30 cellular contexts compared by ENCODE assay signal in genomic region chr4:5984843-5985242, GRCh38. TPM values are rescaled to one million over a fixed set of nuclear protein-coding genes. Genes with fewer than 3 reads are reported as not detected.
"Had no signal": no experiment of that assay in that cellular context is flagged by ENCODE, and none has a peak within 500 bp of the region (broad histone marks: within the 10 kb centered on the region; RNA-seq: fewer than 3 reads in every experiment).

No MANE protein-coding gene starts in this region.

- H3K4me1 Mint-ChIP-seq: natural killer cell; neural progenitor cell; stimulated activated effector memory CD8-positive, alpha-beta T cell treated with anti-CD3 and anti-CD28 coated beads, Interleukin-12 subunit alpha, Interleukin-12 subunit beta, amount 100 ng/mL, for 72 hours had no signal

- H3K4me1 ChIP-seq: neural progenitor cell, parathyroid adenoma, psoas muscle, stomach, thyroid gland, upper lobe of left lung, uterus had no signal

- H3K4me3 Mint-ChIP-seq: naive thymus-derived CD4-positive, alpha-beta T cell; natural killer cell; nephron; neural progenitor cell; stimulated activated effector memory CD8-positive, alpha-beta T cell treated with anti-CD3 and anti-CD28 coated beads, Interleukin-12 subunit alpha, Interleukin-12 subunit beta, amount 100 ng/mL, for 72 hours; stimulated activated naive B cell treated with anti-CD40 and anti-IgM and Interleukin-4, amounts not matched to agents 10 μg/mL and 1 μg/mL and 100 μg/mL, for 72 hours; stimulated activated naive CD8-positive, alpha-beta T cell treated with anti-CD3 and anti-CD28 coated beads, Interleukin-15, Interleukin-2, amounts not matched to agents 100 ng/mL and 50 ng/mL, for 24 hours had no signal

- H3K4me3 ChIP-seq: neural progenitor cell, ovary, psoas muscle, skin epidermis, stomach, thoracic aorta, thyroid gland, tibial nerve, upper lobe of left lung, uterus had no signal

- H3K27me3 ChIP-seq: neural progenitor cell, ovary, thyroid gland, upper lobe of left lung, uterus had no signal

- H3K79me2 ChIP-seq: parathyroid adenoma had no signal

- H3K9me3 ChIP-seq: ovary, thyroid gland, uterus had no signal

- ATAC-seq: naive thymus-derived CD4-positive, alpha-beta T cell; natural killer cell; psoas muscle; right cardiac atrium; sciatic nerve; stimulated activated effector memory CD8-positive, alpha-beta T cell treated with anti-CD3 and anti-CD28 coated beads, Interleukin-12 subunit alpha, Interleukin-12 subunit beta, amount 100 ng/mL, for 72 hours; stimulated activated naive B cell treated with anti-CD40 and anti-IgM and Interleukin-4, amounts not matched to agents 10 μg/mL and 1 μg/mL and 100 μg/mL, for 72 hours had no signal

- H3K36me3 ChIP-seq: neural progenitor cell, ovary, stomach, thoracic aorta, thyroid gland, tibial nerve, upper lobe of left lung, uterus had no signal

- DNase-seq: naive thymus-derived CD4-positive, alpha-beta T cell; natural killer cell; occipital lobe; ovary; posterior cingulate gyrus; psoas muscle; right cardiac atrium; stimulated activated CD4-positive, alpha-beta T cell treated with anti-CD3 and anti-CD28 coated beads, Interleukin-15, amount 100 ng/mL, for 24 hours; stimulated activated CD4-positive, alpha-beta T cell treated with anti-CD3 and anti-CD28 coated beads, Interleukin-2, amount 100 ng/mL, for 24 hours; stimulated activated CD4-positive, alpha-beta T cell treated with anti-CD3 and anti-CD28 coated beads, Interleukin-2, amount 100 ng/mL, for 48 hours; stimulated activated CD4-positive, alpha-beta T cell treated with anti-CD3 and anti-CD28 coated beads, Interleukin-4, amount 100 ng/mL, for 24 hours; stimulated activated naive B cell treated with anti-CD40 and anti-IgM and Interleukin-4, amounts not matched to agents 10 μg/mL and 1 μg/mL and 100 μg/mL, for 72 hours; stimulated activated naive CD4-positive, alpha-beta T cell treated with Interleukin-2 at 50 U/mL for 16 hours; stomach; thyroid gland; trophoblast cell; upper lobe of left lung; uterus had no signal

- H3K27ac ChIP-seq: neural progenitor cell, ovary, parathyroid adenoma, psoas muscle, skin epidermis, stomach, thoracic aorta, thyroid gland, tibial nerve, upper lobe of left lung, uterus had no signal

- H2AFZ ChIP-seq: neural progenitor cell, parathyroid adenoma had no signal

- H3K9ac ChIP-seq: neural progenitor cell, parathyroid adenoma had no signal

- H3K36me3 Mint-ChIP-seq: neural progenitor cell; stimulated activated effector memory CD8-positive, alpha-beta T cell treated with anti-CD3 and anti-CD28 coated beads, Interleukin-12 subunit alpha, Interleukin-12 subunit beta, amount 100 ng/mL, for 72 hours had no signal

- H3K4me2 ChIP-seq: neural progenitor cell had no signal

- H3K27ac Mint-ChIP-seq: naive thymus-derived CD4-positive, alpha-beta T cell; natural killer cell; nephron; neural progenitor cell; progenitor cell of endocrine pancreas; stimulated activated effector memory CD8-positive, alpha-beta T cell treated with anti-CD3 and anti-CD28 coated beads, Interleukin-12 subunit alpha, Interleukin-12 subunit beta, amount 100 ng/mL, for 72 hours; stimulated activated naive B cell treated with anti-CD40 and anti-IgM and Interleukin-4, amounts not matched to agents 10 μg/mL and 1 μg/mL and 100 μg/mL, for 72 hours; stimulated activated naive CD8-positive, alpha-beta T cell treated with anti-CD3 and anti-CD28 coated beads, Interleukin-15, Interleukin-2, amounts not matched to agents 100 ng/mL and 50 ng/mL, for 24 hours had no signal

RNA-seq across cellular contexts. Expression of gene C4orf50, which starts 33.4 kb away (rescaled TPM):
- total RNA-seq: osteoblast, psoas muscle, renal cortical epithelial cell had no signal
- polyA plus RNA-seq: naive thymus-derived CD4-positive, alpha-beta T cell; psoas muscle had no signal
